39 cellular contexts compared by ENCODE assay signal in genomic region chr1:193433599-193433998, GRCh38.
"Had no signal": no experiment of that assay in that cellular context is flagged by ENCODE, and none has a peak within 500 bp of the region (broad histone marks: within the 10 kb centered on the region; RNA-seq: fewer than 3 reads in every experiment).

No MANE protein-coding gene starts in this region.

- H3K4me1 ChIP-seq: adrenal gland, ascending aorta, breast epithelium had no signal

- DNase-seq: activated effector memory CD4-positive, alpha-beta T cell treated with anti-CD3 and anti-CD28 coated beads, Interleukin-2, amount 50 U/mL, for 16 hours; activated effector memory CD4-positive, alpha-beta T cell treated with Interleukin-2 at 50 U/mL for 16 hours; activated gamma-delta T cell; activated gamma-delta T cell treated with Interleukin-2 at 50 U/mL for 16 hours; activated naive CD4-positive, alpha-beta T cell; activated naive CD4-positive, alpha-beta T cell treated with anti-CD3 and anti-CD28 coated beads for 36 hours; activated naive CD4-positive, alpha-beta T cell treated with anti-CD3 and anti-CD28 coated beads, Interleukin-2, amount 10 ng/mL, durations not matched to agents 7 days and 5 days; activated naive CD4-positive, alpha-beta T cell treated with anti-CD3 and anti-CD28 coated beads, Interleukin-2, amount 50 U/mL, for 16 hours; activated naive CD4-positive, alpha-beta T cell treated with Interleukin-2 at 50 U/mL for 16 hours; activated naive CD8-positive, alpha-beta T cell treated with anti-CD3 and anti-CD28 coated beads for 36 hours; activated naive CD8-positive, alpha-beta T cell treated with anti-CD3 and anti-CD28 coated beads, Interleukin-2, amount 10 ng/mL, durations not matched to agents 7 days and 5 days; activated naive CD8-positive, alpha-beta T cell treated with anti-CD3 and anti-CD28 coated beads, Interleukin-2, amount 50 U/mL, for 24 hours; activated T-cell treated with anti-CD3 and anti-CD28 coated beads, Interleukin-2, amount 50 U/mL, for 1 hour; activated T-cell treated with anti-CD3 and anti-CD28 coated beads, Interleukin-2, amount 50 U/mL, for 24 hours; activated T-cell treated with anti-CD3 and anti-CD28 coated beads, Interleukin-2, amount 50 U/mL, for 4 hours; activated T-cell treated with anti-CD3 and anti-CD28 coated beads, Interleukin-2, amount 50 U/mL, for 48 hours; activated T-cell treated with anti-CD3 and anti-CD28 coated beads, Interleukin-2, amount 50 U/mL, for 72 hours; adrenal gland; amniotic stem cell; amygdala; anterior cingulate cortex; aorta; body of pancreas; caudate nucleus; central memory CD4-positive, alpha-beta T cell; cerebellar nuclear complex had no signal

- H3K4me3 Mint-ChIP-seq: activated naive CD4-positive, alpha-beta T cell treated with anti-CD3 and anti-CD28 coated beads for 36 hours; activated naive CD4-positive, alpha-beta T cell treated with anti-CD3 and anti-CD28 coated beads, Interleukin-2, amount 10 ng/mL, durations not matched to agents 7 days and 5 days; activated naive CD4-positive, alpha-beta T cell treated with anti-CD3 and anti-CD28 coated beads, Interleukin-2, amount 50 U/mL, for 24 hours; activated naive CD8-positive, alpha-beta T cell; activated naive CD8-positive, alpha-beta T cell treated with anti-CD3 and anti-CD28 coated beads for 36 hours; activated naive CD8-positive, alpha-beta T cell treated with anti-CD3 and anti-CD28 coated beads, Interleukin-2, amount 10 ng/mL, durations not matched to agents 7 days and 5 days; activated naive CD8-positive, alpha-beta T cell treated with anti-CD3 and anti-CD28 coated beads, Interleukin-2, amount 50 U/mL, for 24 hours; activated T-cell treated with anti-CD3 and anti-CD28 coated beads, Interleukin-2, amount 50 U/mL, for 24 hours; activated T-cell treated with anti-CD3 and anti-CD28 coated beads, Interleukin-2, amount 50 U/mL, for 4 hours; activated T-cell treated with anti-CD3 and anti-CD28 coated beads, Interleukin-2, amount 50 U/mL, for 72 hours; activated T-helper 1 cell treated with anti-CD3 and anti-CD28 coated beads, Interleukin-12 subunit alpha, Interleukin-12 subunit beta, Interleukin-2, Interleukin-4 antibody, amounts not matched to agents 30 ng/mL and 10 ng/mL and 1 ng/mL, durations not matched to agents 14 hours and 24 hours and 36 hours; activated T-helper 17 cell treated with anti-CD3 and anti-CD28 coated beads, Interleukin-2, amount 50 U/mL, for 72 hours; brain; central memory CD8-positive, alpha-beta T cell had no signal

- ATAC-seq: activated naive CD4-positive, alpha-beta T cell treated with anti-CD3 and anti-CD28 coated beads, Interleukin-2, amount 50 U/mL, for 72 hours; activated naive CD8-positive, alpha-beta T cell treated with anti-CD3 and anti-CD28 coated beads, Interleukin-2, amount 50 U/mL, for 24 hours; activated T-cell treated with anti-CD3 and anti-CD28 coated beads, Interleukin-2, amount 50 U/mL, for 4 hours; activated T-cell treated with anti-CD3 and anti-CD28 coated beads, Interleukin-2, amount 50 U/mL, for 72 hours; body of pancreas had no signal

- FAIRE-seq: astrocyte, bronchial epithelial cell had no signal

- H3K9me3 ChIP-seq: ascending aorta had no signal

- H3K27me3 ChIP-seq: adrenal gland, ascending aorta, body of pancreas, breast epithelium, cardiac muscle cell had no signal

- H3K27ac Mint-ChIP-seq: activated naive CD4-positive, alpha-beta T cell treated with anti-CD3 and anti-CD28 coated beads for 36 hours; activated naive CD4-positive, alpha-beta T cell treated with anti-CD3 and anti-CD28 coated beads, Interleukin-2, amount 10 ng/mL, durations not matched to agents 7 days and 5 days; activated naive CD4-positive, alpha-beta T cell treated with anti-CD3 and anti-CD28 coated beads, Interleukin-2, amount 50 U/mL, for 24 hours; activated naive CD4-positive, alpha-beta T cell treated with anti-CD3 and anti-CD28 coated beads, Interleukin-2, amount 50 U/mL, for 72 hours; activated naive CD8-positive, alpha-beta T cell; activated naive CD8-positive, alpha-beta T cell treated with anti-CD3 and anti-CD28 coated beads for 36 hours; activated naive CD8-positive, alpha-beta T cell treated with anti-CD3 and anti-CD28 coated beads, Interleukin-2, amount 10 ng/mL, durations not matched to agents 7 days and 5 days; activated naive CD8-positive, alpha-beta T cell treated with anti-CD3 and anti-CD28 coated beads, Interleukin-2, amount 50 U/mL, for 24 hours; activated T-cell treated with anti-CD3 and anti-CD28 coated beads, Interleukin-2, amount 50 U/mL, for 24 hours; activated T-cell treated with anti-CD3 and anti-CD28 coated beads, Interleukin-2, amount 50 U/mL, for 72 hours; activated T-helper 1 cell treated with anti-CD3 and anti-CD28 coated beads, Interleukin-12 subunit alpha, Interleukin-12 subunit beta, Interleukin-2, Interleukin-4 antibody, amounts not matched to agents 30 ng/mL and 10 ng/mL and 1 ng/mL, durations not matched to agents 14 hours and 24 hours and 36 hours; activated T-helper 17 cell treated with anti-CD3 and anti-CD28 coated beads, Interleukin-2, amount 50 U/mL, for 72 hours; activated T-helper 2 cell treated with anti-CD3 and anti-CD28 coated beads, Interferon-gamma antibody, Interleukin-2, Interleukin-4, amounts not matched to agents 10 μg/mL and 5 μg/mL and 100 μg/mL, durations not matched to agents 14 hours and 24 hours and 36 hours; brain had no signal

- H3K27ac ChIP-seq: adrenal gland, ascending aorta, body of pancreas, breast epithelium, cardiac muscle cell had no signal

- H3K36me3 ChIP-seq: adrenal gland, ascending aorta, breast epithelium, cardiac muscle cell had no signal

- H3K27me3 Mint-ChIP-seq: activated naive CD4-positive, alpha-beta T cell treated with anti-CD3 and anti-CD28 coated beads, Interleukin-2, amount 10 ng/mL, durations not matched to agents 7 days and 5 days; activated naive CD4-positive, alpha-beta T cell treated with anti-CD3 and anti-CD28 coated beads, Interleukin-2, amount 50 U/mL, for 24 hours; activated naive CD8-positive, alpha-beta T cell; activated naive CD8-positive, alpha-beta T cell treated with anti-CD3 and anti-CD28 coated beads for 36 hours; activated naive CD8-positive, alpha-beta T cell treated with anti-CD3 and anti-CD28 coated beads, Interleukin-2, amount 10 ng/mL, durations not matched to agents 7 days and 5 days; activated naive CD8-positive, alpha-beta T cell treated with anti-CD3 and anti-CD28 coated beads, Interleukin-2, amount 50 U/mL, for 24 hours; activated T-cell treated with anti-CD3 and anti-CD28 coated beads, Interleukin-2, amount 50 U/mL, for 24 hours; activated T-helper 17 cell treated with anti-CD3 and anti-CD28 coated beads, Interleukin-2, amount 50 U/mL, for 72 hours; brain; central memory CD8-positive, alpha-beta T cell had no signal

- H3K4me1 Mint-ChIP-seq: brain had no signal

- H3K4me3 ChIP-seq: adrenal gland, ascending aorta, body of pancreas, breast epithelium, cardiac muscle cell had no signal
